In the genomic region with DNA sequence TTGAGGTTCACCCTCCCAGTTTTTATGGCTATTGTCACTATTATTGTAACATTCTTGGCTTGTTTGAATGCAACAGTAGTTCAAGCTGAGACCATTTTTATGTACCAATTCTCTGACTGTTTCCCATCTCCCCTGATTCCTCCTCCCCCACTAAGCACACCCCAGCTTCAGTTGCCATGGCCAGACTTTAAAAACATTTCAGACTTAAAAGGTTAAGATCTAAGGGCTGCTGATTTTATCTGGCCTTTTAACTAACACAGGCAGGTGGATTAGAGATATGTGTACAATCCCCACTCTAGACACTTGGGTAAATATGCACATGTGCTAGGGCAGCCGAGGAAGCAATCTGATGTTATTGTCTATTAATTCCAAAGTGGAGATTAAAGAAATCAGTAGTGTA, we compare ENCODE assay signal across 14 cellular contexts.
"Had no signal": no experiment of that assay in that cellular context is flagged by ENCODE, and none has a peak within 500 bp of the region (broad histone marks: within the 10 kb centered on the region; RNA-seq: fewer than 3 reads in every experiment).

No MANE protein-coding gene starts in this region.

- H3K4me3 ChIP-seq: esophagus muscularis mucosa, mucosa of descending colon had no signal

- H3K4me1 Mint-ChIP-seq: activated CD4-positive, alpha-beta T cell treated with anti-CD3 and anti-CD28 coated beads, Interleukin-2, amount 10 ng/mL, durations not matched to agents 24 days and 14 days; activated T-helper 17 cell treated with anti-CD3 and anti-CD28 coated beads, Interleukin-2, amount 50 U/mL, for 72 hours; immature natural killer cell had no signal

- H3K27me3 ChIP-seq: esophagus muscularis mucosa had no signal

- H3K9me3 Mint-ChIP-seq: activated naive CD4-positive, alpha-beta T cell treated with anti-CD3 and anti-CD28 coated beads for 36 hours had no signal

- ATAC-seq: activated T-helper 17 cell treated with anti-CD3 and anti-CD28 coated beads, Interleukin-2, amount 50 U/mL, for 72 hours; left colon; mucosa of descending colon; naive thymus-derived CD8-positive, alpha-beta T cell; WTC11 had no signal

- H3K36me3 Mint-ChIP-seq: naive thymus-derived CD8-positive, alpha-beta T cell; type B pancreatic cell; WTC11 had no signal

- H3K4me3 Mint-ChIP-seq: activated CD4-positive, alpha-beta T cell treated with anti-CD3 and anti-CD28 coated beads, Interleukin-2, amount 10 ng/mL, durations not matched to agents 24 days and 14 days; activated naive CD4-positive, alpha-beta T cell treated with anti-CD3 and anti-CD28 coated beads for 36 hours; activated T-helper 17 cell treated with anti-CD3 and anti-CD28 coated beads, Interleukin-2, amount 50 U/mL, for 72 hours; immature natural killer cell; naive thymus-derived CD8-positive, alpha-beta T cell; type B pancreatic cell; WTC11 had no signal

- H3K4me1 ChIP-seq: esophagus muscularis mucosa had no signal

- DNase-seq: activated CD4-positive, alpha-beta T cell treated with anti-CD3 and anti-CD28 coated beads, Interleukin-2, amount 10 ng/mL, durations not matched to agents 24 days and 14 days; activated naive CD4-positive, alpha-beta T cell treated with anti-CD3 and anti-CD28 coated beads for 36 hours; glutamatergic neuron; immature natural killer cell; left colon; mammary epithelial cell; mucosa of descending colon; naive thymus-derived CD8-positive, alpha-beta T cell; stimulated activated CD4-positive, alpha-beta T cell treated with anti-CD3 and anti-CD28 coated beads, Interleukin-12 subunit alpha, Interleukin-12 subunit beta, amount 100 ng/mL, for 4 hours; stimulated activated naive CD4-positive, alpha-beta T cell had no signal

- H3K27ac Mint-ChIP-seq: activated CD4-positive, alpha-beta T cell treated with anti-CD3 and anti-CD28 coated beads, Interleukin-2, amount 10 ng/mL, durations not matched to agents 24 days and 14 days; activated naive CD4-positive, alpha-beta T cell treated with anti-CD3 and anti-CD28 coated beads for 36 hours; activated T-helper 17 cell treated with anti-CD3 and anti-CD28 coated beads, Interleukin-2, amount 50 U/mL, for 72 hours; immature natural killer cell; naive thymus-derived CD8-positive, alpha-beta T cell; type B pancreatic cell; WTC11 had no signal

- H3K27me3 Mint-ChIP-seq: activated T-helper 17 cell treated with anti-CD3 and anti-CD28 coated beads, Interleukin-2, amount 50 U/mL, for 72 hours; type B pancreatic cell had no signal

- H3K9me3 ChIP-seq: esophagus muscularis mucosa, mucosa of descending colon had no signal

- H3K36me3 ChIP-seq: esophagus muscularis mucosa had no signal

- H3K27ac ChIP-seq: esophagus muscularis mucosa had no signal
